ENCODE assay signal across 9 cellular contexts in the genomic region with DNA sequence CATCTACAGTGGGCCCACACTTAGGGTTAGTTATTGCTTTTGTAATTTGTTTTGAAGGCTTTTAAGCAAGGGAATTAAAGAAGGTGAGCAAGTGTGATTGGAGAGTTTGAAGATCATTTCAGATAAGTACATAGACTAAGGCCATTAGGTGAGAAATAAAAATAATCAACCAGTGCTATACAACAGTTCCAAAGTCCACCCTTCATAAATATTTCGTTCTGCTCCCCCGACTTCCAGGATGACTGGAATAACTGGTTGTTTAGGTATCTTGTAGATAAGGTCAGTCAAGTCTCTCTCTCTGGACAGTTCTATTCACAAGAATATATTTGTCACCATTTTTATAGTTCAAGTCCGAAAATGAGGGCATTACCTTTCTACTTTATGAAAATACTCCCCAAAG.
"Had no signal": no experiment of that assay in that cellular context is flagged by ENCODE, and none has a peak within 500 bp of the region (broad histone marks: within the 10 kb centered on the region; RNA-seq: fewer than 3 reads in every experiment).

No MANE protein-coding gene starts in this region.

- ATAC-seq: HCT116, K562 had no signal

- DNase-seq: GM23248, GOT3, H7, HFFc6, IMR-90, KG1 had no signal

- H3K9me3 ChIP-seq: HAP-1 had no signal

- H3K9ac ChIP-seq: GM23248 had no signal

- H3K27ac ChIP-seq: GM23248 had no signal

- H3K4me1 ChIP-seq: HAP-1 had no signal

- H2AFZ ChIP-seq: GM23248 had no signal

- FAIRE-seq: K562 had no signal

- H3K4me3 ChIP-seq: GM23248, HAP-1, K562 had no signal

- H3K36me3 ChIP-seq: HAP-1 had no signal
